ENCODE assay signal across 8 cellular contexts in genomic region chr6:29941916-29942274, GRCh38. TPM values are rescaled to one million over a fixed set of nuclear protein-coding genes. Genes with fewer than 3 reads are reported as not detected.
A peak's percentile ranks its signal among the peaks of the same experiment; 100 is the strongest.
DNase-seq lines count a peak whose midpoint lies in the region; ATAC-seq and TF ChIP-seq lines count a peak whose summit lies in the region.

No MANE protein-coding gene starts in this region.

- H3K27me3 Mint-ChIP-seq in natural killer cell treated with Interleukin-12 subunit alpha and Interleukin-12 subunit beta and Interleukin-15 and Interleukin-18, amount 100 ng/mL, for 72 hours = no peaks in the 10 kb centered on the region

- WGBS in ectodermal cell, 2 experiments = 18 to 35% methylated on average over 3 to 4 of the region's 5 CpGs

- H3K4me1 ChIP-seq in BE2C (no peaks in the 10 kb centered on the region), ectodermal cell (ENCODE audit: control insufficient read depth, insufficient read depth, low read length) (no peaks in the 10 kb centered on the region)

- DNase-seq in BE2C (no peak), LNCaP clone FGC (ENCODE audit: low read depth) (no peak), amniotic stem cell (lab: John Stamatoyannopoulos, UW) (no peak), NCI-H187 (lab: John Stamatoyannopoulos, UW) (no peak)
- no peak for DNase-seq in natural killer cell treated with Interleukin-12 subunit alpha and Interleukin-12 subunit beta and Interleukin-15 and Interleukin-18, amount 100 ng/mL, for 72 hours (ENCODE audit: low spot score)

- H3K36me3 ChIP-seq in BE2C (peaks cover 3% of the 10 kb centered on the region), ectodermal cell (ENCODE audit: control insufficient read depth, insufficient read depth, low read length) (no peaks in the 10 kb centered on the region)

- H3K27ac ChIP-seq in ectodermal cell (ENCODE audit: insufficient read depth, low read depth, low read length, poor library complexity, severe bottlenecking) = no peak overlapping the region

- no peaks in the 10 kb centered on the region for H3K9me3 Mint-ChIP-seq in natural killer cell treated with Interleukin-12 subunit alpha and Interleukin-12 subunit beta and Interleukin-15 and Interleukin-18, amount 100 ng/mL, for 72 hours

- H3K9me3 ChIP-seq in BE2C (no peaks in the 10 kb centered on the region), ectodermal cell (ENCODE audit: control insufficient read depth, low read length) (no peaks in the 10 kb centered on the region)

- peak overlapping the region; percentile 99 for H3K4me3 Mint-ChIP-seq in natural killer cell treated with Interleukin-12 subunit alpha and Interleukin-12 subunit beta and Interleukin-15 and Interleukin-18, amount 100 ng/mL, for 72 hours

- H3K4me3 ChIP-seq in BE2C (ENCODE audit: low read depth, low read length) (peak overlapping the region; percentile 73), LNCaP clone FGC (ENCODE audit: low read depth, low read length) (peak overlapping the region; percentile 70), ectodermal cell (ENCODE audit: insufficient read depth, low read depth, low read length) (peak overlapping the region; percentile 28)

- H3K36me3 Mint-ChIP-seq in natural killer cell treated with Interleukin-12 subunit alpha and Interleukin-12 subunit beta and Interleukin-15 and Interleukin-18, amount 100 ng/mL, for 72 hours = peaks cover 27% of the 10 kb centered on the region

- no peak for ATAC-seq in natural killer cell treated with Interleukin-12 subunit alpha and Interleukin-12 subunit beta and Interleukin-15 and Interleukin-18, amount 100 ng/mL, for 72 hours
- no peak for ATAC-seq in GM18907 (IDR thresholded peaks at IDR 0.05; ENCODE audit: unreplicated experiment)
- ATAC-seq in HG02884 (IDR thresholded peaks at IDR 0.05; ENCODE audit: unreplicated experiment) = no peak

- H3K27me3 ChIP-seq in BE2C = no peaks in the 10 kb centered on the region
- H3K27me3 ChIP-seq in ectodermal cell (ENCODE audit: control insufficient read depth, insufficient read depth, low read length, poor library complexity, severe bottlenecking) = peaks cover 4% of the 10 kb centered on the region

- no peak for TF ChIP-seq CTCF in BE2C (IDR thresholded peaks at IDR 0.05; ENCODE audit: low read depth, low read length)
- no peak for TF ChIP-seq CTCF in LNCaP clone FGC (IDR thresholded peaks at IDR 0.05; ENCODE audit: control insufficient read depth, extremely low read depth, insufficient read depth)

- peak overlapping the region; percentile 99 to 100 for H3K27ac Mint-ChIP-seq in natural killer cell treated with Interleukin-12 subunit alpha and Interleukin-12 subunit beta and Interleukin-15 and Interleukin-18, amount 100 ng/mL, for 72 hours

- peaks cover 33 to 48% of the 10 kb centered on the region in 2 donors for H3K4me1 Mint-ChIP-seq in natural killer cell treated with Interleukin-12 subunit alpha and Interleukin-12 subunit beta and Interleukin-15 and Interleukin-18, amount 100 ng/mL, for 72 hours (ENCODE audit: low read depth in 2 of 2)

RNA-seq across cellular contexts. Expression of gene HLA-A, which starts 0.4 kb away (rescaled TPM):
- polyA plus RNA-seq in BE2C (2012; ENCODE audit: insufficient read depth, insufficient read length, low read depth) = 840 TPM
- 119 TPM for polyA plus RNA-seq in ectodermal cell (2013, experiment 1 of 4)
- polyA plus RNA-seq in ectodermal cell (2013, experiment 2 of 4) = 117 TPM
- 71.7 TPM for polyA plus RNA-seq in ectodermal cell (2013, experiment 3 of 4)
- polyA plus RNA-seq in ectodermal cell (2013, experiment 4 of 4) = 81.8 TPM
- 1,000 to 10,000 TPM; 1,618 to 3,352 TPM for total RNA-seq in natural killer cell treated with Interleukin-12 subunit alpha and Interleukin-12 subunit beta and Interleukin-15 and Interleukin-18, amount 100 ng/mL, for 72 hours
